Comparison of ENCODE assay signal across 1 cellular context in genomic region chr13:51821666-51822065, GRCh38.
TF ChIP-seq lines count a peak whose summit lies in the region.

No MANE protein-coding gene starts in this region.

TF ChIP-seq in GM23338, 12 proteins besides CTCF, POLR2A, EP300 and RAD21 (continued from another document):
- TF ChIP-seq, protein P1, sequence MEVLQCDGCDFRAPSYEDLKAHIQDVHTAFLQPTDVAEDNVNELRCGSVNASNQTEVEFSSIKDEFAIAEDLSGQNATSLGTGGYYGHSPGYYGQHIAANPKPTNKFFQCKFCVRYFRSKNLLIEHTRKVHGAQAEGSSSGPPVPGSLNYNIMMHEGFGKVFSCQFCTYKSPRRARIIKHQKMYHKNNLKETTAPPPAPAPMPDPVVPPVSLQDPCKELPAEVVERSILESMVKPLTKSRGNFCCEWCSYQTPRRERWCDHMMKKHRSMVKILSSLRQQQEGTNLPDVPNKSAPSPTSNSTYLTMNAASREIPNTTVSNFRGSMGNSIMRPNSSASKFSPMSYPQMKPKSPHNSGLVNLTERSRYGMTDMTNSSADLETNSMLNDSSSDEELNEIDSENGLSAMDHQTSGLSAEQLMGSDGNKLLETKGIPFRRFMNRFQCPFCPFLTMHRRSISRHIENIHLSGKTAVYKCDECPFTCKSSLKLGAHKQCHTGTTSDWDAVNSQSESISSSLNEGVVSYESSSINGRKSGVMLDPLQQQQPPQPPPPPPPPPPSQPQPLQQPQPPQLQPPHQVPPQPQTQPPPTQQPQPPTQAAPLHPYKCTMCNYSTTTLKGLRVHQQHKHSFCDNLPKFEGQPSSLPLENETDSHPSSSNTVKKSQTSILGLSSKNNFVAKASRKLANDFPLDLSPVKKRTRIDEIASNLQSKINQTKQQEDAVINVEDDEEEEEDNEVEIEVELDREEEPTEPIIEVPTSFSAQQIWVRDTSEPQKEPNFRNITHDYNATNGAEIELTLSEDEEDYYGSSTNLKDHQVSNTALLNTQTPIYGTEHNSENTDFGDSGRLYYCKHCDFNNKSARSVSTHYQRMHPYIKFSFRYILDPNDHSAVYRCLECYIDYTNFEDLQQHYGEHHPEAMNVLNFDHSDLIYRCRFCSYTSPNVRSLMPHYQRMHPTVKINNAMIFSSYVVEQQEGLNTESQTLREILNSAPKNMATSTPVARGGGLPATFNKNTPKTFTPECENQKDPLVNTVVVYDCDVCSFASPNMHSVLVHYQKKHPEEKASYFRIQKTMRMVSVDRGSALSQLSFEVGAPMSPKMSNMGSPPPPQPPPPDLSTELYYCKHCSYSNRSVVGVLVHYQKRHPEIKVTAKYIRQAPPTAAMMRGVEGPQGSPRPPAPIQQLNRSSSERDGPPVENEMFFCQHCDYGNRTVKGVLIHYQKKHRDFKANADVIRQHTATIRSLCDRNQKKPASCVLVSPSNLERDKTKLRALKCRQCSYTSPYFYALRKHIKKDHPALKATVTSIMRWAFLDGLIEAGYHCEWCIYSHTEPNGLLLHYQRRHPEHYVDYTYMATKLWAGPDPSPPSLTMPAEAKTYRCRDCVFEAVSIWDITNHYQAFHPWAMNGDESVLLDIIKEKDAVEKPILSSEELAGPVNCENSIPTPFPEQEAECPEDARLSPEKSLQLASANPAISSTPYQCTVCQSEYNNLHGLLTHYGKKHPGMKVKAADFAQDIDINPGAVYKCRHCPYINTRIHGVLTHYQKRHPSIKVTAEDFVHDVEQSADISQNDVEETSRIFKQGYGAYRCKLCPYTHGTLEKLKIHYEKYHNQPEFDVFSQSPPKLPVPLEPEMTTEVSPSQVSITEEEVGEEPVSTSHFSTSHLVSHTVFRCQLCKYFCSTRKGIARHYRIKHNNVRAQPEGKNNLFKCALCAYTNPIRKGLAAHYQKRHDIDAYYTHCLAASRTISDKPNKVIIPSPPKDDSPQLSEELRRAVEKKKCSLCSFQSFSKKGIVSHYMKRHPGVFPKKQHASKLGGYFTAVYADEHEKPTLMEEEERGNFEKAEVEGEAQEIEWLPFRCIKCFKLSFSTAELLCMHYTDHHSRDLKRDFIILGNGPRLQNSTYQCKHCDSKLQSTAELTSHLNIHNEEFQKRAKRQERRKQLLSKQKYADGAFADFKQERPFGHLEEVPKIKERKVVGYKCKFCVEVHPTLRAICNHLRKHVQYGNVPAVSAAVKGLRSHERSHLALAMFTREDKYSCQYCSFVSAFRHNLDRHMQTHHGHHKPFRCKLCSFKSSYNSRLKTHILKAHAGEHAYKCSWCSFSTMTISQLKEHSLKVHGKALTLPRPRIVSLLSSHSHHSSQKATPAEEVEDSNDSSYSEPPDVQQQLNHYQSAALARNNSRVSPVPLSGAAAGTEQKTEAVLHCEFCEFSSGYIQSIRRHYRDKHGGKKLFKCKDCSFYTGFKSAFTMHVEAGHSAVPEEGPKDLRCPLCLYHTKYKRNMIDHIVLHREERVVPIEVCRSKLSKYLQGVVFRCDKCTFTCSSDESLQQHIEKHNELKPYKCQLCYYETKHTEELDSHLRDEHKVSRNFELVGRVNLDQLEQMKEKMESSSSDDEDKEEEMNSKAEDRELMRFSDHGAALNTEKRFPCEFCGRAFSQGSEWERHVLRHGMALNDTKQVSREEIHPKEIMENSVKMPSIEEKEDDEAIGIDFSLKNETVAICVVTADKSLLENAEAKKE (CRISPR knock-in tag; IDR thresholded peaks at IDR 0.05), result no peak
- TF ChIP-seq NANOG (IDR thresholded peaks at IDR 0.05; ENCODE audit: borderline replicate concordance) (no peak), POLR2AphosphoS5 (IDR thresholded peaks at IDR 0.05; ENCODE audit: low read depth) (no peak), ZNF114 (CRISPR knock-in tag; IDR thresholded peaks at IDR 0.05) (no peak), ETS1 (IDR thresholded peaks at IDR 0.05) (no peak), EZH2phosphoT487 (IDR thresholded peaks at IDR 0.05; ENCODE audit: unreplicated experiment) (no peak)
